ENCODE assay signal across 9 cellular contexts in genomic region chr17:59840908-59841666, GRCh38. TPM values are rescaled to one million over a fixed set of nuclear protein-coding genes. Genes with fewer than 3 reads are reported as not detected.
DNase-seq lines count a peak whose midpoint lies in the region; ATAC-seq and TF ChIP-seq lines count a peak whose summit lies in the region.
"Had no signal": no experiment of that assay in that cellular context is flagged by ENCODE, and none has a peak within 500 bp of the region (broad histone marks: within the 10 kb centered on the region; RNA-seq: fewer than 3 reads in every experiment).

No MANE protein-coding gene starts in this region.

- POLR2A ChIA-PET in A673 (lab: Charles Lee; ENCODE audit: low non-redundant PET): interaction anchor here (0.7 kb wide), 1 partner anchor 51 kb away, joined by 5 read pairs; no protein-coding TSS in a partner anchor

- TF ChIP-seq CTCF in A673 (conservative IDR thresholded peaks at IDR 0.05; ENCODE audit: low read depth, low read length) (no peak), left lung (IDR thresholded peaks at IDR 0.05) (no peak), upper lobe of right lung (IDR thresholded peaks at IDR 0.05) (no peak)

- H3K4me3 ChIP-seq in A673 (ENCODE audit: low read depth, low read length, poor library complexity, severe bottlenecking): peak overlapping the region; percentile 55
- H3K4me3 ChIP-seq in H7 (ENCODE audit: insufficient read depth, low read depth, low read length): peak overlapping the region; percentile 89
- H3K4me3 ChIP-seq in adipocyte (ENCODE audit: low read length): peak overlapping the region; percentile 94
- H3K4me3 ChIP-seq in left lung: peak overlapping the region; percentile 49 to 63
- peak overlapping the region; percentile 85 for H3K4me3 ChIP-seq in upper lobe of right lung

- H3K27me3 ChIP-seq in A673 (replicated peaks; ENCODE audit: insufficient read depth, low read depth, low read length, poor library complexity): no peaks in the 10 kb centered on the region
- no peaks in the 10 kb centered on the region for H3K27me3 ChIP-seq in H7 (ENCODE audit: control insufficient read depth, insufficient read depth, low read length)
- no peaks in the 10 kb centered on the region for H3K27me3 ChIP-seq in adipocyte (replicated peaks; ENCODE audit: control insufficient read depth, insufficient read depth, low read length)
- H3K27me3 ChIP-seq in left lung: no peaks in the 10 kb centered on the region
- H3K27me3 ChIP-seq in upper lobe of right lung: no peaks in the 10 kb centered on the region

- H3K27ac ChIP-seq in A673 (ENCODE audit: low read depth, low read length, poor library complexity, severe bottlenecking) (peak overlapping the region; percentile 100), left lung (peak overlapping the region; percentile 96 to 99), upper lobe of right lung (peak overlapping the region; percentile 98)
- H3K27ac ChIP-seq: HL-60 had no signal

- CTCF ChIA-PET in A673 (lab: Charles Lee): interaction anchor here (1.4 kb wide), 1 partner anchor 87 kb away, joined by 4 read pairs; no protein-coding TSS in a partner anchor

- H3K9me3 ChIP-seq in A673 (ENCODE audit: low read depth, low read length, poor library complexity, severe bottlenecking): no peaks in the 10 kb centered on the region
- no peaks in the 10 kb centered on the region for H3K9me3 ChIP-seq in adipocyte (ENCODE audit: control insufficient read depth, low read length)
- H3K9me3 ChIP-seq in left lung: no peaks in the 10 kb centered on the region
- H3K9me3 ChIP-seq in upper lobe of right lung: no peaks in the 10 kb centered on the region

- peaks cover 13% of the 10 kb centered on the region for H3K36me3 ChIP-seq in A673 (ENCODE audit: insufficient read depth, low read length, poor library complexity, severe bottlenecking)
- peaks cover 8% of the 10 kb centered on the region for H3K36me3 ChIP-seq in H7 (replicated peaks; ENCODE audit: control insufficient read depth, insufficient read depth, low read length)
- H3K36me3 ChIP-seq in adipocyte (ENCODE audit: control insufficient read depth, insufficient read depth, low read length, severe bottlenecking): peaks cover 32% of the 10 kb centered on the region
- H3K36me3 ChIP-seq in left lung: peaks cover 0 to 42% of the 10 kb centered on the region in 2 donors
- peaks cover 14% of the 10 kb centered on the region for H3K36me3 ChIP-seq in upper lobe of right lung

- peak overlapping the region; percentile 100 for H3K9ac ChIP-seq in adipocyte (ENCODE audit: low read length)

- intact Hi-C loops in A673 (cut with micrococcal nuclease; ENCODE audit: unreplicated experiment) (no loop called here), left lung (cut with DNase I) (no loop called here), upper lobe of right lung (cut with DNase I) (no loop called here)

- DNase-seq in A673 (ENCODE audit: low spot score) (no peak), H7 (no peak), adipocyte (ENCODE audit: low read depth) (no peak), left lung (peak in 1 of 2 donors; percentile 12), upper lobe of right lung (no peak), NCI-H1105 treated with DMSO at 0.1 percent for 48 hours (lab: John Stamatoyannopoulos, UW) (no peak)

- H3K4me1 ChIP-seq in A673 (ENCODE audit: insufficient read depth, low read length, poor library complexity, severe bottlenecking) (peaks cover 29% of the 10 kb centered on the region), adipocyte (ENCODE audit: control insufficient read depth, insufficient read depth, low read length) (peaks cover 33% of the 10 kb centered on the region), left lung (peaks cover 20 to 45% of the 10 kb centered on the region in 2 donors), upper lobe of right lung (peaks cover 46% of the 10 kb centered on the region)

- ATAC-seq in left lung: no peak
- ATAC-seq in upper lobe of right lung: no peak
- ATAC-seq in GM21447 (IDR thresholded peaks at IDR 0.05; ENCODE audit: unreplicated experiment): no peak
- no peak for ATAC-seq in HG02763 (IDR thresholded peaks at IDR 0.05; ENCODE audit: unreplicated experiment)

- BruUV-seq in A673 (replicated peaks; lab: Mats Ljungman, UMichigan): no TSS peak

RNA-seq across cellular contexts. Expression of gene TUBD1, which starts 51.7 kb away (rescaled TPM):
- total RNA-seq in A673 (2021) (16.1 and 23.3 TPM in 2 replicates), left lung (1 to 10 TPM; 7.4 to 8.5 TPM), upper lobe of right lung (15.3 TPM)
- 10.2 and 10.6 TPM in 2 replicates for total RNA-seq in H7 (2014; rRNA removed; shearing (Covaris generic))

RNA-seq across cellular contexts. Expression of gene RPS6KB1, which starts 51.8 kb away (rescaled TPM):
- total RNA-seq in A673 (2021): 56.4 and 56.5 TPM in 2 replicates
- 14.0 and 17.8 TPM in 2 replicates for total RNA-seq in H7 (2014; rRNA removed; shearing (Covaris generic))
- total RNA-seq in left lung: 10 to 100 TPM; 26.4 to 30.3 TPM
- 34.9 TPM for total RNA-seq in upper lobe of right lung
